ENCODE assay signal across 19 cellular contexts in genomic region chr10:62492870-62493180, GRCh38.
"Had no signal": no experiment of that assay in that cellular context is flagged by ENCODE, and none has a peak within 500 bp of the region (broad histone marks: within the 10 kb centered on the region; RNA-seq: fewer than 3 reads in every experiment).

No MANE protein-coding gene starts in this region.

- H3K36me3 Mint-ChIP-seq: activated naive CD4-positive, alpha-beta T cell treated with anti-CD3 and anti-CD28 coated beads, Interleukin-2, amount 50 U/mL, for 72 hours; memory B cell; WTC11 had no signal

- H3K27ac ChIP-seq: adrenal gland, ascending aorta, brain microvascular endothelial cell, thoracic aorta, upper lobe of left lung had no signal

- H3K4me1 Mint-ChIP-seq: central memory CD8-positive, alpha-beta T cell; neural crest cell had no signal

- DNase-seq: activated T-cell treated with anti-CD3 and anti-CD28 coated beads, Interleukin-2, amount 50 U/mL, for 1 hour; adrenal gland; brain microvascular endothelial cell; effector memory CD4-positive, alpha-beta T cell; hypothalamus; left ventricle myocardium superior; posterior cingulate gyrus; stimulated activated CD4-positive, alpha-beta T cell treated with anti-CD3 and anti-CD28 coated beads, Interleukin-2, amount 100 ng/mL, for 48 hours; stimulated activated CD8-positive, alpha-beta memory T cell treated with anti-CD3 and anti-CD28 coated beads, Interleukin-4, amount 100 ng/mL, for 48 hours; T1000 had no signal

- H3K4me1 ChIP-seq: adrenal gland, ascending aorta had no signal

- H3K27me3 ChIP-seq: adrenal gland, ascending aorta, brain microvascular endothelial cell, upper lobe of left lung had no signal

- H3K9me3 ChIP-seq: adrenal gland, ascending aorta, mucosa of descending colon, thoracic aorta, upper lobe of left lung had no signal

- H3K36me3 ChIP-seq: adrenal gland, ascending aorta, brain microvascular endothelial cell, thoracic aorta, upper lobe of left lung had no signal

- ATAC-seq: activated naive CD4-positive, alpha-beta T cell treated with anti-CD3 and anti-CD28 coated beads, Interleukin-2, amount 50 U/mL, for 72 hours had no signal

- H3K4me3 ChIP-seq: adrenal gland, ascending aorta, mucosa of descending colon, thoracic aorta, upper lobe of left lung had no signal

- H3K27ac Mint-ChIP-seq: activated naive CD4-positive, alpha-beta T cell treated with anti-CD3 and anti-CD28 coated beads, Interleukin-2, amount 50 U/mL, for 72 hours; memory B cell; WTC11 had no signal

- H3K9me3 Mint-ChIP-seq: activated naive CD4-positive, alpha-beta T cell treated with anti-CD3 and anti-CD28 coated beads, Interleukin-2, amount 50 U/mL, for 72 hours; central memory CD8-positive, alpha-beta T cell; memory B cell; neural crest cell; WTC11 had no signal

- H3K27me3 Mint-ChIP-seq: memory B cell had no signal

- H3K4me3 Mint-ChIP-seq: central memory CD8-positive, alpha-beta T cell; memory B cell; neural crest cell; WTC11 had no signal
